ENCODE assay signal across 8 cellular contexts in the genomic region with DNA sequence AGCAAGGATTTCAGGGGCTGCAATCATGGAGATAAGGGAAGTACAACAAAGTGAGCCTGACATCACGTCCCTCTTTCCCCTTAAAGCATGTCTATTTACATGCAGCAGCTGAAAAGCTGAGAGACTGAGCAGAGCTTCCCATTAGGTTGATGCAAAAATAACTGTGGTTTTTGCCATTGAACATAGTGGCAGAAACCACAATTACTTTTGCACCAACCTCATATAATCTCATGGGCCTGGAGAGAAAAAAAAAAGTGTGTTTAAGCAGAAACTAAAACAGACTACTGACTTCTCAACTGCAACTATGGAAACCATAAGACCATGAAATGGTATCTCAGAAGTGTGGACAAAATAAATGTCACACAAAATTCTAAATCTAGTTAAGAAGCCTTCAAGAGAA. TPM values are rescaled to one million over a fixed set of nuclear protein-coding genes. Genes with fewer than 3 reads are reported as not detected.
DNase-seq lines count a peak whose midpoint lies in the region; ATAC-seq lines count a peak whose summit lies in the region.

No MANE protein-coding gene starts in this region.

- no peaks in the 10 kb centered on the region for H3K9me3 Mint-ChIP-seq in activated T-cell treated with anti-CD3 and anti-CD28 coated beads, Interleukin-2, amount 50 U/mL, for 72 hours
- peaks cover 10% of the 10 kb centered on the region for H3K9me3 Mint-ChIP-seq in central memory CD8-positive, alpha-beta T cell
- peaks cover 0 to 12% of the 10 kb centered on the region in 2 donors for H3K9me3 Mint-ChIP-seq in stimulated activated naive CD8-positive, alpha-beta T cell treated with anti-CD3 and anti-CD28 coated beads, Interleukin-15, amount 100 ng/mL, for 72 hours

- no peak for ATAC-seq in activated T-cell treated with anti-CD3 and anti-CD28 coated beads, Interleukin-2, amount 50 U/mL, for 72 hours (replicated peaks in 1 of 2)
- peak; percentile 63 for ATAC-seq in central memory CD8-positive, alpha-beta T cell (replicated peaks; ENCODE audit: extremely low read depth, poor library complexity, severe bottlenecking)
- ATAC-seq in stimulated activated naive CD8-positive, alpha-beta T cell treated with anti-CD3 and anti-CD28 coated beads, Interleukin-15, amount 100 ng/mL, for 72 hours = peak; percentile 27

- peaks cover 11 to 15% of the 10 kb centered on the region in 2 donors for H3K36me3 Mint-ChIP-seq in activated T-cell treated with anti-CD3 and anti-CD28 coated beads, Interleukin-2, amount 50 U/mL, for 72 hours (ENCODE audit: insufficient read depth in 2 of 2)
- H3K36me3 Mint-ChIP-seq in central memory CD8-positive, alpha-beta T cell (ENCODE audit: insufficient read depth) = peaks cover 20% of the 10 kb centered on the region

- no peak overlapping the region for H3K4me3 Mint-ChIP-seq in activated T-cell treated with anti-CD3 and anti-CD28 coated beads, Interleukin-2, amount 50 U/mL, for 72 hours
- peak overlapping the region; percentile 65 for H3K4me3 Mint-ChIP-seq in central memory CD8-positive, alpha-beta T cell
- peak overlapping the region; percentile 5 to 48 for H3K4me3 Mint-ChIP-seq in stimulated activated naive CD8-positive, alpha-beta T cell treated with anti-CD3 and anti-CD28 coated beads, Interleukin-15, amount 100 ng/mL, for 72 hours

- H3K4me1 Mint-ChIP-seq in activated T-cell treated with anti-CD3 and anti-CD28 coated beads, Interleukin-2, amount 50 U/mL, for 72 hours (ENCODE audit: low read depth) = peaks cover 52% of the 10 kb centered on the region
- H3K4me1 Mint-ChIP-seq in central memory CD8-positive, alpha-beta T cell = peaks cover 67% of the 10 kb centered on the region
- peaks cover 80% of the 10 kb centered on the region for H3K4me1 Mint-ChIP-seq in stimulated activated naive CD8-positive, alpha-beta T cell treated with anti-CD3 and anti-CD28 coated beads, Interleukin-15, amount 100 ng/mL, for 72 hours

- no peaks in the 10 kb centered on the region for H3K27me3 Mint-ChIP-seq in activated T-cell treated with anti-CD3 and anti-CD28 coated beads, Interleukin-2, amount 50 U/mL, for 72 hours (ENCODE audit: low read depth)
- H3K27me3 Mint-ChIP-seq in central memory CD8-positive, alpha-beta T cell = no peaks in the 10 kb centered on the region
- no peaks in the 10 kb centered on the region for H3K27me3 Mint-ChIP-seq in stimulated activated naive CD8-positive, alpha-beta T cell treated with anti-CD3 and anti-CD28 coated beads, Interleukin-15, amount 100 ng/mL, for 72 hours

- no peak for DNase-seq in activated T-cell treated with anti-CD3 and anti-CD28 coated beads, Interleukin-2, amount 50 U/mL, for 72 hours
- DNase-seq in activated T-cell treated with anti-CD3 and anti-CD28 coated beads for 4 hours (no peak), NOMO-1 treated with dmso at 0.1 percent for 144 hours (lab: John Stamatoyannopoulos, UW; ENCODE audit: unreplicated experiment) (peak; percentile 79), NCI-H2227 (lab: John Stamatoyannopoulos, UW; ENCODE audit: unreplicated experiment) (no peak), NCI-H1930 (lab: John Stamatoyannopoulos, UW) (no peak), NCI-H345 treated with DMSO at 0.1 percent for 48 hours (lab: John Stamatoyannopoulos, UW; ENCODE audit: unreplicated experiment) (no peak)
- DNase-seq in central memory CD8-positive, alpha-beta T cell (ENCODE audit: low spot score in 2 of 2) = no peak
- no peak for DNase-seq in stimulated activated naive CD8-positive, alpha-beta T cell treated with anti-CD3 and anti-CD28 coated beads, Interleukin-15, amount 100 ng/mL, for 72 hours

- peak overlapping the region; percentile 81 for H3K27ac Mint-ChIP-seq in activated T-cell treated with anti-CD3 and anti-CD28 coated beads, Interleukin-2, amount 50 U/mL, for 72 hours
- peak overlapping the region; percentile 84 for H3K27ac Mint-ChIP-seq in central memory CD8-positive, alpha-beta T cell (ENCODE audit: low read depth)
- peak overlapping the region in 1 of 2 donors; percentile 24 for H3K27ac Mint-ChIP-seq in stimulated activated naive CD8-positive, alpha-beta T cell treated with anti-CD3 and anti-CD28 coated beads, Interleukin-15, amount 100 ng/mL, for 72 hours

RNA-seq across cellular contexts. Expression of a gene that starts 48.2 kb away (rescaled TPM):
- 10 to 100 TPM; 54.7 to 56.2 TPM for total RNA-seq in activated T-cell treated with anti-CD3 and anti-CD28 coated beads, Interleukin-2, amount 50 U/mL, for 72 hours

RNA-seq across cellular contexts. Expression of a gene that starts 50.8 kb away (rescaled TPM):
- total RNA-seq in activated T-cell treated with anti-CD3 and anti-CD28 coated beads, Interleukin-2, amount 50 U/mL, for 72 hours = not detected

RNA-seq across cellular contexts. Expression of a gene that starts 51.2 kb away (rescaled TPM):
- total RNA-seq in activated T-cell treated with anti-CD3 and anti-CD28 coated beads, Interleukin-2, amount 50 U/mL, for 72 hours = 10 to 100 TPM; 84.0 to 87.4 TPM

Comparison
In these comparisons a context has a peak if more than half of its experiments do, and no peak if none do; other contexts are left out.
1. ATAC-seq: peak in central memory CD8-positive, alpha-beta T cell (single experiment) and stimulated activated naive CD8-positive, alpha-beta T cell treated with anti-CD3 and anti-CD28 coated beads, Interleukin-15, amount 100 ng/mL, for 72 hours (single experiment); none in activated T-cell treated with anti-CD3 and anti-CD28 coated beads, Interleukin-2, amount 50 U/mL, for 72 hours (0 of 2).
2. H3K4me3 Mint-ChIP-seq: peak in central memory CD8-positive, alpha-beta T cell (single experiment) and stimulated activated naive CD8-positive, alpha-beta T cell treated with anti-CD3 and anti-CD28 coated beads, Interleukin-15, amount 100 ng/mL, for 72 hours (2 of 2); none in activated T-cell treated with anti-CD3 and anti-CD28 coated beads, Interleukin-2, amount 50 U/mL, for 72 hours (0 of 2).